8 cellular contexts compared by ENCODE assay signal in the genomic region with DNA sequence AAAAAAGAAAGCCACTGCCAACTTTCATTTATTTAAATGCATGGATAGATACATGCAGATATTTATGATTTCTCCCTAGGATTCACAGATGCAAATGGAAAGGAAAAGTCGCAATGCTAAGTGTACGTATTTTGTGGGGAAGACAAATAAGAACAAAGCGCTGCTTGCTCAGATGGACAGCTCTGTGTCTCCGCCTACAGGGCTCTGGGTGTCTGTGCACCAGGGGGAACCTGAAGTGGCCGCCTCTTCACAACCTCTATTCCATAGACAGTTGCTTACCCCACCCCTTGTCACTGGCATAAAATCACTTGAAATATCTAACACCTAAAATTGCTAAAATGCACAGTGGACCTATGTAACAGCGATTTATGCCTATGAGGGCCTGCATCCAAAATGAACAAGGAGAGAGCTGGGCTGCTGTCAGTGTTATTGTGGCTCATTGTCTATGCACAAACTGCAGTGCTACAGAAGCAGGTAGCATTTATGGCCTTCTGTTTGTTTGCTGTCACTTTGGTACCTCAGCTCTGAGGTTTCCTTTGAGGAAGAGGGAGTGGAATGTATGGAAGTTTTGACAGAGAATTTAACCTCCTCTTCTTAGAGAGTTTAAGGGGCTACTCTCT. TPM values are rescaled to one million over a fixed set of nuclear protein-coding genes. Genes with fewer than 3 reads are reported as not detected.
DNase-seq lines count a peak whose midpoint lies in the region; ATAC-seq and TF ChIP-seq lines count a peak whose summit lies in the region.

No MANE protein-coding gene starts in this region.

- ATAC-seq in HG03432 (IDR thresholded peaks at IDR 0.05; ENCODE audit: unreplicated experiment) (peak; percentile 72), left ventricle myocardium superior (no peak), HG03280 (IDR thresholded peaks at IDR 0.05; ENCODE audit: unreplicated experiment) (no peak)

- H3K27ac Mint-ChIP-seq in activated naive CD4-positive, alpha-beta T cell treated with anti-CD3 and anti-CD28 coated beads, Interleukin-2, amount 10 ng/mL, durations not matched to agents 7 days and 5 days: no peak overlapping the region

- H3K27ac ChIP-seq in RWPE1: no peak overlapping the region

- CTCF ChIA-PET in RWPE1 (lab: Yijun Ruan, JAX): interaction anchor here (0.6 to 0.8 kb wide), 4 partner anchors 18 to 499 kb away, joined by 3 to 4 read pairs (median 3); no protein-coding TSS in a partner anchor
- CTCF ChIA-PET in activated naive CD4-positive, alpha-beta T cell treated with anti-CD3 and anti-CD28 coated beads, Interleukin-2, amount 10 ng/mL, durations not matched to agents 7 days and 5 days (lab: Charles Lee): interaction anchor here (1.0 to 3.0 kb wide), 4 partner anchors 13 to 561 kb away, joined by 3 to 12 read pairs (median 4); no protein-coding TSS in a partner anchor

- H3K4me1 Mint-ChIP-seq in activated naive CD4-positive, alpha-beta T cell treated with anti-CD3 and anti-CD28 coated beads, Interleukin-2, amount 10 ng/mL, durations not matched to agents 7 days and 5 days: peaks cover 4% of the 10 kb centered on the region

- POLR2A ChIA-PET in RWPE1 (lab: Yijun Ruan, JAX; ENCODE audit: low non-redundant PET): no interaction called here

- H3K27me3 Mint-ChIP-seq in activated naive CD4-positive, alpha-beta T cell treated with anti-CD3 and anti-CD28 coated beads, Interleukin-2, amount 10 ng/mL, durations not matched to agents 7 days and 5 days: peaks cover 17% of the 10 kb centered on the region

- no peak overlapping the region for H3K4me3 Mint-ChIP-seq in activated naive CD4-positive, alpha-beta T cell treated with anti-CD3 and anti-CD28 coated beads, Interleukin-2, amount 10 ng/mL, durations not matched to agents 7 days and 5 days

- H3K36me3 Mint-ChIP-seq in activated naive CD4-positive, alpha-beta T cell treated with anti-CD3 and anti-CD28 coated beads, Interleukin-2, amount 10 ng/mL, durations not matched to agents 7 days and 5 days: no peaks in the 10 kb centered on the region

- DNase-seq in NCI-H2029 (lab: John Stamatoyannopoulos, UW) (peak; percentile 7), NCI-H2029 treated with DMSO at 0.1 percent for 48 hours (lab: John Stamatoyannopoulos, UW) (no peak), RWPE1 (ENCODE audit: low spot score) (peak; percentile 3), left ventricle myocardium superior (peak; percentile 29)
- DNase-seq in activated naive CD4-positive, alpha-beta T cell treated with anti-CD3 and anti-CD28 coated beads, Interleukin-2, amount 10 ng/mL, durations not matched to agents 7 days and 5 days: peak; percentile 65
- DNase-seq in stimulated activated CD4-positive, alpha-beta T cell treated with anti-CD3 and anti-CD28 coated beads, Interleukin-12 subunit alpha, Interleukin-12 subunit beta, amount 100 ng/mL, for 48 hours (ENCODE audit: low read depth in 2 of 3, low spot score in 1 of 3): peak; percentile 2 to 29 (median 11)

- no peaks in the 10 kb centered on the region for H3K9me3 Mint-ChIP-seq in activated naive CD4-positive, alpha-beta T cell treated with anti-CD3 and anti-CD28 coated beads, Interleukin-2, amount 10 ng/mL, durations not matched to agents 7 days and 5 days

- intact Hi-C loops in left ventricle myocardium superior (cut with micrococcal nuclease): no loop called here

- peak; percentile 69 for TF ChIP-seq CTCF in RWPE1 (conservative IDR thresholded peaks at IDR 0.05; ENCODE audit: low read depth)

RNA-seq across cellular contexts. Expression of gene PAGE1, which starts 58.6 kb away (rescaled TPM):
- not detected for total RNA-seq in left ventricle myocardium superior
